In genomic region chr10:95655571-95656290, GRCh38 we compare ENCODE assay signal across 8 cellular contexts. TPM values are rescaled to one million over a fixed set of nuclear protein-coding genes. Genes with fewer than 3 reads are reported as not detected.
DNase-seq lines count a peak whose midpoint lies in the region; ATAC-seq and TF ChIP-seq lines count a peak whose summit lies in the region.

No MANE protein-coding gene starts in this region.

- H3K4me1 ChIP-seq in urinary bladder (ENCODE audit: insufficient read depth) = no peaks in the 10 kb centered on the region

- H3K36me3 ChIP-seq in BJ (ENCODE audit: control insufficient read depth, insufficient read depth, low read length) = peaks cover 7% of the 10 kb centered on the region
- peaks cover under 1% of the 10 kb centered on the region for H3K36me3 ChIP-seq in urinary bladder (ENCODE audit: insufficient read depth)

- no peak for TF ChIP-seq CTCF in BJ (IDR thresholded peaks at IDR 0.05; ENCODE audit: insufficient read depth, low read depth, low read length)

- peak overlapping the region; percentile 93 to 100 (median 99) for H3K4me3 Mint-ChIP-seq in naive thymus-derived CD8-positive, alpha-beta T cell

- H3K27me3 ChIP-seq in BJ (ENCODE audit: control insufficient read depth, insufficient read depth, low read length) = no peaks in the 10 kb centered on the region

- POLR2A ChIA-PET in BJ (lab: Charles Lee) = no interaction called here
- POLR2A ChIA-PET in naive thymus-derived CD8-positive, alpha-beta T cell (lab: Charles Lee) = interaction anchor here (0.8 to 2.9 kb wide), 3 partner anchors 38 to 475 kb away, joined by 3 to 10 read pairs (median 3); partner anchors contain the start of gene TCTN3

- peak; percentile 22 for ATAC-seq in GM18909 (IDR thresholded peaks at IDR 0.05; ENCODE audit: poor library complexity, unreplicated experiment)
- ATAC-seq in HG03354 (IDR thresholded peaks at IDR 0.05; ENCODE audit: poor library complexity, severe bottlenecking, unreplicated experiment) = peak; percentile 21
- ATAC-seq in naive thymus-derived CD8-positive, alpha-beta T cell = peak; percentile 3 to 16

- peaks cover 0 to 13% (median 4%) of the 10 kb centered on the region in 9 donors for H3K9me3 Mint-ChIP-seq in naive thymus-derived CD8-positive, alpha-beta T cell

- CTCF ChIA-PET in BJ (lab: Yijun Ruan, JAX) = interaction anchor here (1.7 kb wide), 1 partner anchor 209 kb away, joined by 4 read pairs; no protein-coding TSS in a partner anchor

- no peak overlapping the region for H3K27ac ChIP-seq in urinary bladder (ENCODE audit: low read depth)

- H3K4me1 Mint-ChIP-seq in naive thymus-derived CD8-positive, alpha-beta T cell = peaks cover 20 to 37% (median 26%) of the 10 kb centered on the region in 4 donors

- peak overlapping the region; percentile 30 to 98 (median 72) for H3K27ac Mint-ChIP-seq in naive thymus-derived CD8-positive, alpha-beta T cell

- H3K4me3 ChIP-seq in BJ (ENCODE audit: low read depth, low read length) (peak overlapping the region; percentile 85), urinary bladder (ENCODE audit: low read depth, low read length) (peak overlapping the region; percentile 79)

- DNase-seq in BJ (ENCODE audit: low read depth) (no peak), UCSD-AML1 (lab: John Stamatoyannopoulos, UW; ENCODE audit: unreplicated experiment) (peak; percentile 44), erythroblast (lab: John Stamatoyannopoulos, UW) (peak; percentile 56 to 63), DMS114 treated with DMSO at 0.1 percent for 48 hours (lab: John Stamatoyannopoulos, UW; ENCODE audit: unreplicated experiment) (no peak)
- DNase-seq in naive thymus-derived CD8-positive, alpha-beta T cell = peak in 3 of 10 donors; percentile 1 to 32 (median 31)

- H3K27me3 Mint-ChIP-seq in naive thymus-derived CD8-positive, alpha-beta T cell = no peaks in the 10 kb centered on the region

- 9% methylated on average over 23 of the region's 23 CpGs for WGBS in urinary bladder

- no peak for TF ChIP-seq POLR2A in erythroblast (IDR thresholded peaks at IDR 0.05; ENCODE audit: low read length)

- H3K36me3 Mint-ChIP-seq in naive thymus-derived CD8-positive, alpha-beta T cell = peaks cover 14 to 29% (median 26%) of the 10 kb centered on the region in 3 donors

RNA-seq across cellular contexts. Expression of gene ALDH18A1, which starts 0.8 kb away (rescaled TPM):
- polyA plus RNA-seq in BJ (2011; rRNA removed) (109 and 110 TPM in 2 replicates), urinary bladder (17.5 TPM)
- 109 and 177 TPM in 2 replicates for polyA minus RNA-seq in BJ (2011; rRNA and poly(A)+ RNA removed)
- total RNA-seq in naive thymus-derived CD8-positive, alpha-beta T cell = 10 to 100 TPM; 24.3 to 30.8 TPM
- 10 to 100 TPM; 48.5 to 61.4 (median 53.1) TPM for polyA plus RNA-seq in naive thymus-derived CD8-positive, alpha-beta T cell
- 82.7 TPM for total RNA-seq in urinary bladder

RNA-seq across cellular contexts. Expression of gene TCTN3, which starts 38.0 kb away (rescaled TPM):
- polyA plus RNA-seq in BJ (2011; rRNA removed) = 38.0 and 48.6 TPM in 2 replicates
- polyA minus RNA-seq in BJ (2011; rRNA and poly(A)+ RNA removed) = 22.5 and 32.6 TPM in 2 replicates
- 10 to 100 TPM; 23.7 to 24.6 TPM for total RNA-seq in naive thymus-derived CD8-positive, alpha-beta T cell
- polyA plus RNA-seq in naive thymus-derived CD8-positive, alpha-beta T cell = 10 to 100 TPM; 48.8 to 65.7 (median 54.9) TPM
- total RNA-seq in urinary bladder = 32.1 TPM
- 27.5 TPM for polyA plus RNA-seq in urinary bladder

Comparison
In these comparisons a context has a peak if more than half of its experiments do, and no peak if none do; other contexts are left out.
1. DNase-seq: peak in UCSD-AML1 (single experiment) and erythroblast (2 of 2); none in BJ (single experiment) and DMS114 treated with DMSO at 0.1 percent for 48 hours (single experiment).
2. Peak in every context shown above with its lines, with median percentiles within 50 percentile points of each other: ATAC-seq.